1 cellular context compared by ENCODE assay signal in genomic region chr19:4413588-4413987, GRCh38.
TF ChIP-seq lines count a peak whose summit lies in the region.

No MANE protein-coding gene starts in this region.

TF ChIP-seq in WTC11, 78 proteins besides CTCF, POLR2A, EP300 and RAD21 (continued from another document):
- TF ChIP-seq ZNF281 (CRISPR knock-in tag; IDR thresholded peaks at IDR 0.05) (no peak), ZNF671 (CRISPR knock-in tag; IDR thresholded peaks at IDR 0.05) (no peak), TCF7 (CRISPR knock-in tag; IDR thresholded peaks at IDR 0.05; ENCODE audit: low read depth) (no peak), NR3C1 (CRISPR knock-in tag; conservative IDR thresholded peaks at IDR 0.05; ENCODE audit: low read depth) (no peak), ZNF121 (CRISPR knock-in tag; IDR thresholded peaks at IDR 0.05) (no peak), CBFB (CRISPR knock-in tag; IDR thresholded peaks at IDR 0.05; ENCODE audit: low read depth) (no peak), RORB (CRISPR knock-in tag; IDR thresholded peaks at IDR 0.05) (no peak), IRF2 (CRISPR knock-in tag; IDR thresholded peaks at IDR 0.05; ENCODE audit: borderline replicate concordance, low read depth) (no peak), FOXJ3 (CRISPR knock-in tag; IDR thresholded peaks at IDR 0.05; ENCODE audit: borderline replicate concordance) (no peak), ZNF232 (CRISPR knock-in tag; IDR thresholded peaks at IDR 0.05) (no peak), JUN (CRISPR knock-in tag; IDR thresholded peaks at IDR 0.05) (no peak), GRHL2 (CRISPR knock-in tag; IDR thresholded peaks at IDR 0.05; ENCODE audit: insufficient replicate concordance, severe bottlenecking) (no peak), MYBL2 (CRISPR knock-in tag; IDR thresholded peaks at IDR 0.05) (no peak), ATF2 (CRISPR knock-in tag; IDR thresholded peaks at IDR 0.05; ENCODE audit: borderline replicate concordance, low read depth) (no peak), STAT6 (CRISPR knock-in tag; conservative IDR thresholded peaks at IDR 0.05; ENCODE audit: low read depth) (no peak), MXD4 (CRISPR knock-in tag; IDR thresholded peaks at IDR 0.05; ENCODE audit: borderline replicate concordance) (no peak), ZNF423 (CRISPR knock-in tag; IDR thresholded peaks at IDR 0.05) (no peak)
